ENCODE assay signal across 8 cellular contexts in the genomic region with DNA sequence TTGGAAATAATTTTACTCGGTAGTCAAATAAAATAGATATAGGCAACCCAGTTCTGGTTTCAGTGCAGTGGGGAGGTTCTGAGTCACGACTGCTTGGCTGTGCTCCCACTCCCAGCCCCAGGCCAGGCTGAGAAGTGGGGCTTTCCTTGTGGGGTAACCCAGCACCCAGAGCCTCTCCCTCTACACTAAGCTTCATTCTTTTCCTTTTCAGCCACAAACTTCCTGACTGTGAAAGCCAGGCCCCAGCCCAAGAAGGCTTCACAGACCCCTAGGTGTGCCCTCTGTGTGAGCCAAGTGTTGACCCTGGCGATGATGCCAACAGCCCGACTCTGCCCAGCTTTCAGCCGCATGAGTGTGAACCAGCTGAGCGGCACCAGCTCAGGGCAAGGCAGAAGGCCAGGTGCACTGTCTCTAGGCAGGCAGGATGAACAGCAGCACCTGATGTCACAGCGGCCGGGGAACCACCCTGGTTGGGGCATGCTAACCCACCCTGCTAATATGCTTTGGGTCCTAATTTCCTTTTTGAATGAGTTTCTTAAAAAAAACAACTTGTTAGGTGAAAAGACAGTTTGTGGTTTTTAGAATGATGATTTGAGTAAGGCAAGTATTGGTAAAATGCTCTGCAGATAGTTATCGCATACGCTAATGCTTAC. TPM values are rescaled to one million over a fixed set of nuclear protein-coding genes. Genes with fewer than 3 reads are reported as not detected.
DNase-seq lines count a peak whose midpoint lies in the region; TF ChIP-seq lines count a peak whose summit lies in the region.

No MANE protein-coding gene starts in this region.

- TF ChIP-seq CTCF in GM06990 (IDR thresholded peaks at IDR 0.05; ENCODE audit: insufficient read depth, low read length, poor library complexity, severe bottlenecking) = peak; percentile 2

- peak; percentile 89 for DNase-seq in GM06990 (ENCODE audit: extremely low read depth, insufficient read length)
- DNase-seq in H4 (ENCODE audit: low spot score) = peak; percentile 36
- peak; percentile 47 for DNase-seq in NCI-H2029 treated with DMSO at 0.1 percent for 48 hours (lab: John Stamatoyannopoulos, UW)
- DNase-seq in activated T-cell treated with anti-CD3 and anti-CD28 coated beads for 24 hours (ENCODE audit: low read depth) = peak; percentile 76
- DNase-seq in fibroblast of gingiva (ENCODE audit: low read depth) = peak; percentile 34
- DNase-seq in stimulated activated CD4-positive, alpha-beta T cell treated with anti-CD3 and anti-CD28 coated beads, Interleukin-12 subunit alpha, Interleukin-12 subunit beta, amount 100 ng/mL, for 4 hours = peak; percentile 70
- no peak for DNase-seq in NCI-H1930 (lab: John Stamatoyannopoulos, UW)
- no peak for DNase-seq in NCI-H2227 treated with DMSO at 0.1 percent for 48 hours (lab: John Stamatoyannopoulos, UW)

- no peaks in the 10 kb centered on the region for H3K36me3 ChIP-seq in GM06990 (ENCODE audit: control insufficient read depth, insufficient read depth, low read length)

- H3K4me3 ChIP-seq in GM06990 (replicated peaks; ENCODE audit: low read depth, low read length) = peak overlapping the region; percentile 16; the same call in 1 of the 2 replicates

- H3K27me3 ChIP-seq in GM06990 (replicated peaks; ENCODE audit: control insufficient read depth, insufficient read depth, low read length) = no peaks in the 10 kb centered on the region

RNA-seq across cellular contexts. Expression of a gene that starts 42.2 kb away (rescaled TPM):
- total RNA-seq in H4 (2014; rRNA removed; shearing (Covaris generic)) = 28.7 and 30.0 TPM in 2 replicates

RNA-seq across cellular contexts. Expression of a gene that starts 52.6 kb away (rescaled TPM):
- total RNA-seq in H4 (2014; rRNA removed; shearing (Covaris generic)) = 36.1 and 44.8 TPM in 2 replicates

Comparison
In these comparisons a context has a peak if more than half of its experiments do, and no peak if none do; other contexts are left out.
1. DNase-seq: peak in GM06990 (single experiment), H4 (single experiment), NCI-H2029 treated with DMSO at 0.1 percent for 48 hours (single experiment), activated T-cell treated with anti-CD3 and anti-CD28 coated beads for 24 hours (single experiment), fibroblast of gingiva (single experiment) and stimulated activated CD4-positive, alpha-beta T cell treated with anti-CD3 and anti-CD28 coated beads, Interleukin-12 subunit alpha, Interleukin-12 subunit beta, amount 100 ng/mL, for 4 hours (single experiment); none in NCI-H1930 (0 of 2) and NCI-H2227 treated with DMSO at 0.1 percent for 48 hours (single experiment).